ENCODE assay signal across 20 cellular contexts in genomic region chr10:86070278-86070677, GRCh38.
DNase-seq lines count a peak whose midpoint lies in the region; ATAC-seq and TF ChIP-seq lines count a peak whose summit lies in the region.
"Had no signal": no experiment of that assay in that cellular context is flagged by ENCODE, and none has a peak within 500 bp of the region (broad histone marks: within the 10 kb centered on the region; RNA-seq: fewer than 3 reads in every experiment).

No MANE protein-coding gene starts in this region.

- no peaks in the 10 kb centered on the region for H3K9me2 ChIP-seq in SK-N-SH

- intact Hi-C loops in Right ventricle myocardium superior (cut with DNase I) (no loop called here), sigmoid colon (cut with DNase I) (no loop called here), Caco-2 (cut with micrococcal nuclease; ENCODE audit: unreplicated experiment) (no loop called here)

- H3K27me3 Mint-ChIP-seq in Caco-2 (ENCODE audit: insufficient read depth, unreplicated experiment) = peaks cover 15% of the 10 kb centered on the region
- H3K27me3 Mint-ChIP-seq: CD4-positive, alpha-beta T cell had no signal

- no peak overlapping the region for H3K4me2 ChIP-seq in SK-N-SH
- H3K4me2 ChIP-seq: A549 had no signal

- POLR2A ChIA-PET in SK-N-SH (lab: Yijun Ruan, JAX) = no interaction called here
- POLR2A ChIA-PET in Caco-2 (lab: Charles Lee) = no interaction called here

- no peak overlapping the region for H3K9ac ChIP-seq in SK-N-SH

- CTCF ChIA-PET in SK-N-SH (lab: Yijun Ruan, JAX) = interaction anchor here (1.1 to 1.2 kb wide), 3 partner anchors 10 to 68 kb away, joined by 3 read pairs; no protein-coding TSS in a partner anchor
- CTCF ChIA-PET in Caco-2 (lab: Charles Lee) = no interaction called here

- no peak for TF ChIP-seq RAD21 in SK-N-SH (IDR thresholded peaks at IDR 0.05; ENCODE audit: low read length)

- no peaks in the 10 kb centered on the region for H4K20me1 ChIP-seq in SK-N-SH (ENCODE audit: insufficient read depth)

- no peaks in the 10 kb centered on the region for H3K4me1 Mint-ChIP-seq in Caco-2 (ENCODE audit: low read depth, unreplicated experiment)

- H3F3A ChIP-seq in SK-N-SH (replicated peaks; ENCODE audit: insufficient read depth) = no peaks in the 10 kb centered on the region

- peaks cover 0 to 7% of the 10 kb centered on the region in 2 experiments; a peak in 1 of 4 replicates for H3K4me1 ChIP-seq in SK-N-SH (ENCODE audit: control insufficient read depth in 1 of 2, insufficient read depth in 2 of 2, low read depth in 1 of 2, low read length in 1 of 2)
- no peaks in the 10 kb centered on the region for H3K4me1 ChIP-seq in right atrium auricular region
- no peaks in the 10 kb centered on the region for H3K4me1 ChIP-seq in sigmoid colon
- no peaks in the 10 kb centered on the region for H3K4me1 ChIP-seq in Caco-2
- H3K4me1 ChIP-seq: A549 had no signal

- H3K79me2 ChIP-seq in SK-N-SH (ENCODE audit: insufficient read depth) = no peaks in the 10 kb centered on the region

- H3K4me3 ChIP-seq in SK-N-SH (ENCODE audit: low read depth in 2 of 2, low read length in 1 of 2) (no peak overlapping the region), right atrium auricular region (no peak overlapping the region), sigmoid colon (no peak overlapping the region), Caco-2 (ENCODE audit: low read depth, low read length) (no peak overlapping the region)
- H3K4me3 ChIP-seq: A549 had no signal

- TF ChIP-seq EP300 in SK-N-SH (IDR thresholded peaks at IDR 0.05; ENCODE audit: borderline replicate concordance in 1 of 2, low read depth in 1 of 2, low read length in 1 of 2) (no peak), sigmoid colon (IDR thresholded peaks at IDR 0.05) (no peak)

- no peak overlapping the region for H3K4me3 Mint-ChIP-seq in Caco-2 (ENCODE audit: unreplicated experiment)
- H3K4me3 Mint-ChIP-seq: CD4-positive, alpha-beta T cell; HFFc6 had no signal

- WGBS in SK-N-SH (ENCODE audit: low lambda C conversion rate) = 8% methylated on average over 1 of the region's 1 CpG
- WGBS in sigmoid colon, 2 donors = 91 to 94% methylated on average over 1 of the region's 1 CpG

- H2AFZ ChIP-seq in SK-N-SH (ENCODE audit: low read depth) = no peak overlapping the region

- no peaks in the 10 kb centered on the region for H3K36me3 Mint-ChIP-seq in Caco-2 (ENCODE audit: insufficient read depth, unreplicated experiment)

- H3K27ac ChIP-seq in SK-N-SH (ENCODE audit: low read depth in 2 of 2, low read length in 1 of 2) (no peak overlapping the region), right atrium auricular region (no peak overlapping the region), sigmoid colon (no peak overlapping the region)
- H3K27ac ChIP-seq: 22Rv1, A549, C4-2B, HL-60 had no signal

- DNase-seq in SK-N-SH (peak; percentile 66), right atrium auricular region (ENCODE audit: low spot score) (peak; percentile 46), Right ventricle myocardium superior (no peak), sigmoid colon (peak; percentile 4), Caco-2 (no peak)
- DNase-seq: AML-193; CD4-positive, alpha-beta T cell; DMS153; DMS79; GDM1; GOT3; H7; HFFc6 had no signal

- TF ChIP-seq POLR2A in sigmoid colon (IDR thresholded peaks at IDR 0.05) = no peak

- H3K27me3 ChIP-seq in SK-N-SH (ENCODE audit: insufficient read depth) = no peaks in the 10 kb centered on the region
- H3K27me3 ChIP-seq in right atrium auricular region = no peaks in the 10 kb centered on the region
- H3K27me3 ChIP-seq in sigmoid colon = no peaks in the 10 kb centered on the region
- H3K27me3 ChIP-seq in Caco-2 (replicated peaks; ENCODE audit: control insufficient read depth, insufficient read depth, low read length) = no peaks in the 10 kb centered on the region

- H3K9me3 ChIP-seq in SK-N-SH (no peaks in the 10 kb centered on the region), right atrium auricular region (no peaks in the 10 kb centered on the region), sigmoid colon (no peaks in the 10 kb centered on the region), Caco-2 (no peaks in the 10 kb centered on the region)
- H3K9me3 ChIP-seq: A549 had no signal

- ATAC-seq in SK-N-SH treated with all-trans-retinoic acid at 6 μM for 48 hours (no peak), Right ventricle myocardium superior (ENCODE audit: poor library complexity) (no peak), GM19324 (IDR thresholded peaks at IDR 0.05; ENCODE audit: low FRiP score, unreplicated experiment) (no peak)
- ATAC-seq: A549, HCT116 had no signal

- TF ChIP-seq CTCF in SK-N-SH (IDR thresholded peaks at IDR 0.05) = no peak
- no peak for TF ChIP-seq CTCF in right atrium auricular region (IDR thresholded peaks at IDR 0.05)
- TF ChIP-seq CTCF in sigmoid colon (IDR thresholded peaks at IDR 0.05) = no peak
- no peak for TF ChIP-seq CTCF in Caco-2 (IDR thresholded peaks at IDR 0.05; ENCODE audit: insufficient read depth in 1 of 2, low read depth in 1 of 2, low read length in 1 of 2, severe bottlenecking in 1 of 2, unreplicated experiment in 1 of 2)

- no peak overlapping the region for H3K27ac Mint-ChIP-seq in Caco-2 (ENCODE audit: unreplicated experiment)
- H3K27ac Mint-ChIP-seq: CD4-positive, alpha-beta T cell; HFFc6 had no signal

- BruUV-seq in Caco-2 (replicated peaks; lab: Mats Ljungman, UMichigan) = no TSS peak

- no peaks in the 10 kb centered on the region for H3K9me3 Mint-ChIP-seq in Caco-2 (ENCODE audit: unreplicated experiment)
- H3K9me3 Mint-ChIP-seq: CD4-positive, alpha-beta T cell had no signal

- H3K36me3 ChIP-seq in SK-N-SH (replicated peaks in 1 of 2; ENCODE audit: control insufficient read depth in 1 of 2, insufficient read depth in 2 of 2, low read length in 1 of 2) (no peaks in the 10 kb centered on the region), right atrium auricular region (no peaks in the 10 kb centered on the region), sigmoid colon (no peaks in the 10 kb centered on the region), Caco-2 (ENCODE audit: control insufficient read depth, insufficient read depth, low read length) (no peaks in the 10 kb centered on the region)

TF ChIP-seq in SK-N-SH, 30 proteins besides CTCF, POLR2A, EP300 and RAD21:
- no peak for TF ChIP-seq USF2 (IDR thresholded peaks at IDR 0.05; ENCODE audit: borderline replicate concordance, low read depth, low read length)
- no peak for TF ChIP-seq RCOR1 (IDR thresholded peaks at IDR 0.05; ENCODE audit: low read length)
- TF ChIP-seq RFX5 (IDR thresholded peaks at IDR 0.05; ENCODE audit: low read length) = no peak
- no peak for TF ChIP-seq SMC3 (IDR thresholded peaks at IDR 0.05; ENCODE audit: low read depth, low read length)
- TF ChIP-seq MXI1 (IDR thresholded peaks at IDR 0.05; ENCODE audit: low read depth, low read length) = no peak
- TF ChIP-seq GATA2 (CRISPR knock-in tag; IDR thresholded peaks at IDR 0.05) = peak; percentile 63
- no peak for TF ChIP-seq NFIC (IDR thresholded peaks at IDR 0.05; ENCODE audit: borderline replicate concordance)
- TF ChIP-seq PBX3 (IDR thresholded peaks at IDR 0.05) = no peak

TF ChIP-seq in SK-N-SH treated with all-trans-retinoic acid at 6 μM for 48 hours, 23 proteins besides CTCF, POLR2A, EP300 and RAD21:
- TF ChIP-seq PATZ1 (CRISPR knock-in tag; IDR thresholded peaks at IDR 0.05; ENCODE audit: borderline replicate concordance) (no peak), ZNF8 (CRISPR knock-in tag; IDR thresholded peaks at IDR 0.05) (no peak), CREB5 (CRISPR knock-in tag; IDR thresholded peaks at IDR 0.05; ENCODE audit: low read depth) (no peak), ZC3H10 (CRISPR knock-in tag; IDR thresholded peaks at IDR 0.05) (no peak), ZNF565 (CRISPR knock-in tag; conservative IDR thresholded peaks at IDR 0.05; ENCODE audit: low read depth) (no peak), CSDC2 (CRISPR knock-in tag; IDR thresholded peaks at IDR 0.05) (no peak), TOX (CRISPR knock-in tag; IDR thresholded peaks at IDR 0.05; ENCODE audit: borderline replicate concordance) (no peak)

Comparison
In these comparisons a context has a peak if more than half of its experiments do, and no peak if none do; other contexts are left out.
1. DNase-seq: peak in SK-N-SH (single experiment), right atrium auricular region (single experiment) and sigmoid colon (single experiment); none in Right ventricle myocardium superior (single experiment) and Caco-2 (0 of 2).